ENCODE assay signal across 10 cellular contexts in genomic region chr13:46598820-46599180, GRCh38. TPM values are rescaled to one million over a fixed set of nuclear protein-coding genes. Genes with fewer than 3 reads are reported as not detected.
DNase-seq lines count a peak whose midpoint lies in the region; ATAC-seq lines count a peak whose summit lies in the region.
"Had no signal": no experiment of that assay in that cellular context is flagged by ENCODE, and none has a peak within 500 bp of the region (broad histone marks: within the 10 kb centered on the region; RNA-seq: fewer than 3 reads in every experiment).

No MANE protein-coding gene starts in this region.

- intact Hi-C loops in CD4-positive, alpha-beta memory T cell (cut with micrococcal nuclease), result no loop called here
- intact Hi-C loops in activated T-helper 1 cell treated with anti-CD3 and anti-CD28 coated beads, Interleukin-12 subunit alpha, Interleukin-12 subunit beta, Interleukin-2, Interleukin-4 antibody, amounts not matched to agents 30 ng/mL and 10 ng/mL and 1 ng/mL, durations not matched to agents 14 hours and 24 hours and 36 hours (cut with micrococcal nuclease), result loop anchor here (2.0 kb wide), 1 partner anchor 258 kb away; no protein-coding TSS in a partner anchor

- DNase-seq in CD4-positive, alpha-beta memory T cell, result no peak
- DNase-seq in activated T-helper 1 cell treated with anti-CD3 and anti-CD28 coated beads, Interleukin-12 subunit alpha, Interleukin-12 subunit beta, Interleukin-2, Interleukin-4 antibody, amounts not matched to agents 30 ng/mL and 10 ng/mL and 1 ng/mL, durations not matched to agents 14 hours and 24 hours and 36 hours (ENCODE audit: low spot score), result no peak
- DNase-seq in amygdala (lab: John Stamatoyannopoulos, UW) (no peak), iPS-NIHi7 (ENCODE audit: extremely low spot score) (no peak), GOT3 (lab: John Stamatoyannopoulos, UW) (no peak)
- DNase-seq in central memory CD4-positive, alpha-beta T cell, result no peak
- DNase-seq: retina, Right ventricle myocardium superior had no signal

- no peak overlapping the region for H3K4me3 ChIP-seq in CD4-positive, alpha-beta memory T cell (ENCODE audit: low read length in 2 of 2)

- peaks cover 0 to 4% (median 0%) of the 10 kb centered on the region in 8 donors for H3K9me3 Mint-ChIP-seq in CD4-positive, alpha-beta memory T cell
- no peaks in the 10 kb centered on the region for H3K9me3 Mint-ChIP-seq in activated T-helper 1 cell treated with anti-CD3 and anti-CD28 coated beads, Interleukin-12 subunit alpha, Interleukin-12 subunit beta, Interleukin-2, Interleukin-4 antibody, amounts not matched to agents 30 ng/mL and 10 ng/mL and 1 ng/mL, durations not matched to agents 14 hours and 24 hours and 36 hours

- ATAC-seq in GM19043 (IDR thresholded peaks at IDR 0.05; ENCODE audit: low read depth, unreplicated experiment) (peak; percentile 43), HG02981 (IDR thresholded peaks at IDR 0.05; ENCODE audit: unreplicated experiment) (peak; percentile 53)

- H3K4me1 Mint-ChIP-seq in CD4-positive, alpha-beta memory T cell, result peaks cover 42 to 85% (median 66%) of the 10 kb centered on the region in 4 donors
- peaks cover 81% of the 10 kb centered on the region for H3K4me1 Mint-ChIP-seq in activated T-helper 1 cell treated with anti-CD3 and anti-CD28 coated beads, Interleukin-12 subunit alpha, Interleukin-12 subunit beta, Interleukin-2, Interleukin-4 antibody, amounts not matched to agents 30 ng/mL and 10 ng/mL and 1 ng/mL, durations not matched to agents 14 hours and 24 hours and 36 hours (ENCODE audit: low read depth)

- CTCF ChIA-PET in CD4-positive, alpha-beta memory T cell (lab: Charles Lee; ENCODE audit: partially characterized antibody), result interaction anchor here (3.8 kb wide), 1 partner anchor 47 kb away, joined by 15 read pairs; the partner anchor contains the start of gene LRCH1

- H3K9me3 ChIP-seq in CD4-positive, alpha-beta memory T cell (ENCODE audit: control insufficient read depth in 1 of 2, low read length in 2 of 2), result no peaks in the 10 kb centered on the region

- no peaks in the 10 kb centered on the region for H3K36me3 Mint-ChIP-seq in CD4-positive, alpha-beta memory T cell
- peaks cover 1% of the 10 kb centered on the region for H3K36me3 Mint-ChIP-seq in activated T-helper 1 cell treated with anti-CD3 and anti-CD28 coated beads, Interleukin-12 subunit alpha, Interleukin-12 subunit beta, Interleukin-2, Interleukin-4 antibody, amounts not matched to agents 30 ng/mL and 10 ng/mL and 1 ng/mL, durations not matched to agents 14 hours and 24 hours and 36 hours (ENCODE audit: low read depth)

- no peak overlapping the region for H3K27ac ChIP-seq in CD4-positive, alpha-beta memory T cell (ENCODE audit: low read depth, low read length)

- POLR2A ChIA-PET in CD4-positive, alpha-beta memory T cell (lab: Charles Lee; ENCODE audit: partially characterized antibody), result no interaction called here

- peaks cover 52% of the 10 kb centered on the region for H3K4me1 ChIP-seq in CD4-positive, alpha-beta memory T cell (ENCODE audit: insufficient read depth, low read length)

- H3K27me3 Mint-ChIP-seq in CD4-positive, alpha-beta memory T cell, result no peaks in the 10 kb centered on the region
- no peaks in the 10 kb centered on the region for H3K27me3 Mint-ChIP-seq in activated T-helper 1 cell treated with anti-CD3 and anti-CD28 coated beads, Interleukin-12 subunit alpha, Interleukin-12 subunit beta, Interleukin-2, Interleukin-4 antibody, amounts not matched to agents 30 ng/mL and 10 ng/mL and 1 ng/mL, durations not matched to agents 14 hours and 24 hours and 36 hours (ENCODE audit: insufficient read depth)

- H3K27ac Mint-ChIP-seq in CD4-positive, alpha-beta memory T cell, result peak overlapping the region in 2 of 7 donors; percentile 2 to 18
- peak overlapping the region; percentile 0 for H3K27ac Mint-ChIP-seq in activated T-helper 1 cell treated with anti-CD3 and anti-CD28 coated beads, Interleukin-12 subunit alpha, Interleukin-12 subunit beta, Interleukin-2, Interleukin-4 antibody, amounts not matched to agents 30 ng/mL and 10 ng/mL and 1 ng/mL, durations not matched to agents 14 hours and 24 hours and 36 hours

- no peaks in the 10 kb centered on the region for H3K27me3 ChIP-seq in CD4-positive, alpha-beta memory T cell (ENCODE audit: insufficient read depth, low read length)

- peak overlapping the region in 5 of 8 donors; percentile 3 to 69 (median 3) for H3K4me3 Mint-ChIP-seq in CD4-positive, alpha-beta memory T cell
- no peak overlapping the region for H3K4me3 Mint-ChIP-seq in activated T-helper 1 cell treated with anti-CD3 and anti-CD28 coated beads, Interleukin-12 subunit alpha, Interleukin-12 subunit beta, Interleukin-2, Interleukin-4 antibody, amounts not matched to agents 30 ng/mL and 10 ng/mL and 1 ng/mL, durations not matched to agents 14 hours and 24 hours and 36 hours

- no peaks in the 10 kb centered on the region for H3K36me3 ChIP-seq in CD4-positive, alpha-beta memory T cell (ENCODE audit: insufficient read depth, low read length)

RNA-seq across cellular contexts. Expression of gene LRCH1, which starts 45.8 kb away (rescaled TPM):
- 10 to 100 TPM; 18.0 to 19.1 TPM for total RNA-seq in CD4-positive, alpha-beta memory T cell
- polyA plus RNA-seq in CD4-positive, alpha-beta memory T cell, result 1 to 10 TPM; 1.2 to 6.2 TPM
- 20.3 and 21.8 TPM in 2 replicates for total RNA-seq in activated T-helper 1 cell treated with anti-CD3 and anti-CD28 coated beads, Interleukin-12 subunit alpha, Interleukin-12 subunit beta, Interleukin-2, Interleukin-4 antibody, amounts not matched to agents 30 ng/mL and 10 ng/mL and 1 ng/mL, durations not matched to agents 14 hours and 24 hours and 36 hours
